Comparison of ENCODE assay signal across 21 cellular contexts in the genomic region with DNA sequence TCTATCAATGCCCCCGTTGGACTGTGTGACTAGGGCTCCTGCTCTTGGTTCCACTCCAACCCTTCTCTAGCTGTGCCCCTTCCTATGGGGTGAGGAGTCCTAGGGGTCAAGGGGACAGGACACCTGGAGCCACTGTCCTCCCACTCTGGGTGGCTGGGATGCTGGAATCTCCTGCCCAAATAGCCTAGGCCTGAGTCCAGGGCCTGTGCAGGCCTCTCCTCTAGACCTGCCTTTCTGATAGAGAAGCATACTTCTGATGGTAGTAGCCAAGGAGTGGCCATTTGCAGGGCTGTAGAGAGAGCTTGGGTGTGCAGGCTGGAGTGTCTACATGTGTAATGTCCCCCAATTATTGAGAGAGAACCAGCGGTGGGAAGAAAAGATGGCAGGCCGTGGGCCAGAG. TPM values are rescaled to one million over a fixed set of nuclear protein-coding genes. Genes with fewer than 3 reads are reported as not detected.
DNase-seq lines count a peak whose midpoint lies in the region; ATAC-seq and TF ChIP-seq lines count a peak whose summit lies in the region.
"Had no signal": no experiment of that assay in that cellular context is flagged by ENCODE, and none has a peak within 500 bp of the region (broad histone marks: within the 10 kb centered on the region; RNA-seq: fewer than 3 reads in every experiment).

No MANE protein-coding gene starts in this region.

- no peaks in the 10 kb centered on the region for H3K27me3 Mint-ChIP-seq in activated T-helper 2 cell treated with anti-CD3 and anti-CD28 coated beads, Interferon-gamma antibody, Interleukin-2, Interleukin-4, amounts not matched to agents 10 μg/mL and 5 μg/mL and 100 μg/mL, durations not matched to agents 14 hours and 24 hours and 36 hours (ENCODE audit: low read depth)
- H3K27me3 Mint-ChIP-seq in type B pancreatic cell = no peaks in the 10 kb centered on the region
- no peaks in the 10 kb centered on the region for H3K27me3 Mint-ChIP-seq in CD4-positive, alpha-beta memory T cell
- H3K27me3 Mint-ChIP-seq: CD4-positive, alpha-beta T cell had no signal

- peaks cover 48% of the 10 kb centered on the region for H3K79me1 ChIP-seq in mesenchymal stem cell (replicated peaks; ENCODE audit: low read length, poor library complexity, severe bottlenecking)

- no peaks in the 10 kb centered on the region for H3K36me3 Mint-ChIP-seq in activated T-helper 2 cell treated with anti-CD3 and anti-CD28 coated beads, Interferon-gamma antibody, Interleukin-2, Interleukin-4, amounts not matched to agents 10 μg/mL and 5 μg/mL and 100 μg/mL, durations not matched to agents 14 hours and 24 hours and 36 hours (ENCODE audit: low read depth)
- H3K36me3 Mint-ChIP-seq in type B pancreatic cell = no peaks in the 10 kb centered on the region
- H3K36me3 Mint-ChIP-seq in CD4-positive, alpha-beta memory T cell = no peaks in the 10 kb centered on the region

- no peak overlapping the region for H2BK120ac ChIP-seq in mesenchymal stem cell (ENCODE audit: low read depth, low read length)

- no peak for TF ChIP-seq CTCF in type B pancreatic cell (conservative IDR thresholded peaks at IDR 0.05)
- no peak for TF ChIP-seq CTCF in spleen (IDR thresholded peaks at IDR 0.05 in 8 of 11, conservative IDR thresholded peaks at IDR 0.05 in 3 of 11)

- H3K18ac ChIP-seq in mesenchymal stem cell (ENCODE audit: low read depth in 1 of 2, low read length in 2 of 2) = no peak overlapping the region

- H4K8ac ChIP-seq in mesenchymal stem cell (ENCODE audit: low read length) = no peak overlapping the region

- ATAC-seq in GM21529 (IDR thresholded peaks at IDR 0.05; ENCODE audit: unreplicated experiment) = no peak
- ATAC-seq: HCT116 had no signal

- H3K27ac Mint-ChIP-seq in activated T-helper 2 cell treated with anti-CD3 and anti-CD28 coated beads, Interferon-gamma antibody, Interleukin-2, Interleukin-4, amounts not matched to agents 10 μg/mL and 5 μg/mL and 100 μg/mL, durations not matched to agents 14 hours and 24 hours and 36 hours = no peak overlapping the region
- H3K27ac Mint-ChIP-seq in type B pancreatic cell = no peak overlapping the region
- H3K27ac Mint-ChIP-seq in CD4-positive, alpha-beta memory T cell = no peak overlapping the region
- H3K27ac Mint-ChIP-seq: CD4-positive, alpha-beta T cell had no signal

- peaks cover 11% of the 10 kb centered on the region for H3K4me1 Mint-ChIP-seq in activated T-helper 2 cell treated with anti-CD3 and anti-CD28 coated beads, Interferon-gamma antibody, Interleukin-2, Interleukin-4, amounts not matched to agents 10 μg/mL and 5 μg/mL and 100 μg/mL, durations not matched to agents 14 hours and 24 hours and 36 hours (ENCODE audit: low read depth)
- H3K4me1 Mint-ChIP-seq in type B pancreatic cell (ENCODE audit: unreplicated experiment) = peaks cover 5% of the 10 kb centered on the region
- H3K4me1 Mint-ChIP-seq in CD4-positive, alpha-beta memory T cell = peaks cover 8 to 13% (median 11%) of the 10 kb centered on the region in 4 donors

- no peak overlapping the region for H3K23ac ChIP-seq in mesenchymal stem cell (ENCODE audit: low read length in 2 of 2)

- CTCF ChIA-PET in CD4-positive, alpha-beta memory T cell (lab: Charles Lee; ENCODE audit: partially characterized antibody) = no interaction called here

- H3K9me3 ChIP-seq in mesenchymal stem cell (ENCODE audit: control insufficient read depth, low read length) (no peaks in the 10 kb centered on the region), spleen (no peaks in the 10 kb centered on the region)
- H3K9me3 ChIP-seq in CD4-positive, alpha-beta memory T cell (ENCODE audit: control insufficient read depth in 1 of 2, low read length in 2 of 2) = no peaks in the 10 kb centered on the region
- H3K9me3 ChIP-seq: BE2C had no signal

- peaks cover 17% of the 10 kb centered on the region for H3K4me1 ChIP-seq in mesenchymal stem cell (ENCODE audit: control insufficient read depth, insufficient read depth, low read depth, low read length)
- peaks cover 11% of the 10 kb centered on the region for H3K4me1 ChIP-seq in CD4-positive, alpha-beta memory T cell (ENCODE audit: insufficient read depth, low read length)
- H3K4me1 ChIP-seq in spleen = peaks cover 0 to 7% (median 0%) of the 10 kb centered on the region in 6 donors
- H3K4me1 ChIP-seq: BE2C had no signal

- no peak overlapping the region for H2AFZ ChIP-seq in mesenchymal stem cell (ENCODE audit: low read depth, low read length)

- H3K36me3 ChIP-seq in mesenchymal stem cell (ENCODE audit: control insufficient read depth in 1 of 2, insufficient read depth in 2 of 2, low read depth in 1 of 2, low read length in 2 of 2) = peaks cover 0 to 50% of the 10 kb centered on the region in 2 experiments
- H3K36me3 ChIP-seq in CD4-positive, alpha-beta memory T cell (ENCODE audit: insufficient read depth, low read length) = no peaks in the 10 kb centered on the region
- no peaks in the 10 kb centered on the region for H3K36me3 ChIP-seq in spleen
- H3K36me3 ChIP-seq: BE2C had no signal

- no peak overlapping the region for H3K9ac ChIP-seq in mesenchymal stem cell (ENCODE audit: low read length)

- no peak overlapping the region for H3K4ac ChIP-seq in mesenchymal stem cell (ENCODE audit: low read depth in 1 of 2, low read length in 2 of 2)

- H3K9me3 Mint-ChIP-seq in activated T-helper 2 cell treated with anti-CD3 and anti-CD28 coated beads, Interferon-gamma antibody, Interleukin-2, Interleukin-4, amounts not matched to agents 10 μg/mL and 5 μg/mL and 100 μg/mL, durations not matched to agents 14 hours and 24 hours and 36 hours = no peaks in the 10 kb centered on the region
- H3K9me3 Mint-ChIP-seq in type B pancreatic cell = no peaks in the 10 kb centered on the region
- peaks cover 0 to 2% (median 0%) of the 10 kb centered on the region in 8 donors for H3K9me3 Mint-ChIP-seq in CD4-positive, alpha-beta memory T cell
- H3K9me3 Mint-ChIP-seq: CD4-positive, alpha-beta T cell had no signal

- no peak overlapping the region for H3K4me2 ChIP-seq in mesenchymal stem cell (ENCODE audit: low read length, poor library complexity, severe bottlenecking)

- H3K4me3 ChIP-seq in mesenchymal stem cell (ENCODE audit: insufficient read depth in 1 of 2, low read depth in 1 of 2, low read length in 2 of 2) = no peak overlapping the region
- no peak overlapping the region for H3K4me3 ChIP-seq in CD4-positive, alpha-beta memory T cell (ENCODE audit: low read length in 2 of 2)
- H3K4me3 ChIP-seq in spleen = no peak overlapping the region

- DNase-seq in activated CD8-positive, alpha-beta memory T cell treated with anti-CD3 and anti-CD28 coated beads for 24 hours = peak; percentile 45
- no peak for DNase-seq in activated CD8-positive, alpha-beta memory T cell treated with anti-CD3 and anti-CD28 coated beads, Interleukin-2, amount 50 U/mL, for 4 hours
- peak; percentile 4 for DNase-seq in activated T-helper 2 cell treated with anti-CD3 and anti-CD28 coated beads, Interferon-gamma antibody, Interleukin-2, Interleukin-4, amounts not matched to agents 10 μg/mL and 5 μg/mL and 100 μg/mL, durations not matched to agents 14 hours and 24 hours and 36 hours (ENCODE audit: low spot score)
- no peak for DNase-seq in mesenchymal stem cell
- peak; percentile 58 for DNase-seq in type B pancreatic cell (ENCODE audit: extremely low spot score, unreplicated experiment)
- no peak for DNase-seq in CD4-positive, alpha-beta memory T cell
- DNase-seq in spleen = no peak
- DNase-seq: BE2C; CD4-positive, alpha-beta T cell; DMS153; GF-D8; GOT3; MV-4-11; NCI-H1417; NCI-H187; NCI-H2107; NCI-H510A treated with DMSO at 0.1 percent for 48 hours; NCI-H774; SHP77 had no signal

- H2BK15ac ChIP-seq in mesenchymal stem cell (ENCODE audit: low read depth, poor library complexity, severe bottlenecking) = no peak overlapping the region

- no peak overlapping the region for H2BK5ac ChIP-seq in mesenchymal stem cell (ENCODE audit: low read depth, low read length, poor library complexity, severe bottlenecking)

- H3K27me3 ChIP-seq in mesenchymal stem cell (ENCODE audit: control insufficient read depth in 1 of 2, insufficient read depth in 1 of 2, low read length in 2 of 2) (no peaks in the 10 kb centered on the region), spleen (replicated peaks in 1 of 7) (no peaks in the 10 kb centered on the region)
- H3K27me3 ChIP-seq in CD4-positive, alpha-beta memory T cell (ENCODE audit: insufficient read depth, low read length) = no peaks in the 10 kb centered on the region
- H3K27me3 ChIP-seq: BE2C had no signal

- no peak overlapping the region for H2BK12ac ChIP-seq in mesenchymal stem cell (ENCODE audit: low read length in 2 of 2)

- no peak for TF ChIP-seq POLR2A in spleen (IDR thresholded peaks at IDR 0.05)

- no peak overlapping the region for H3K14ac ChIP-seq in mesenchymal stem cell (ENCODE audit: low read length in 2 of 2)

- H2AK5ac ChIP-seq in mesenchymal stem cell (ENCODE audit: low read length, severe bottlenecking) = no peak overlapping the region

- POLR2A ChIA-PET in CD4-positive, alpha-beta memory T cell (lab: Charles Lee; ENCODE audit: partially characterized antibody) = no interaction called here

- intact Hi-C loops in activated T-helper 2 cell treated with anti-CD3 and anti-CD28 coated beads, Interferon-gamma antibody, Interleukin-2, Interleukin-4, amounts not matched to agents 10 μg/mL and 5 μg/mL and 100 μg/mL, durations not matched to agents 14 hours and 24 hours and 36 hours (cut with micrococcal nuclease) = no loop called here
- intact Hi-C loops in CD4-positive, alpha-beta memory T cell (cut with micrococcal nuclease) = no loop called here
- intact Hi-C loops in spleen (cut with DNase I; ENCODE audit: low total_unique reads) = no loop called here

- H4K91ac ChIP-seq in mesenchymal stem cell (ENCODE audit: low read length) = peak overlapping the region; percentile 57

- H3K27ac ChIP-seq in mesenchymal stem cell (ENCODE audit: low read length, poor library complexity, severe bottlenecking) (no peak overlapping the region), spleen (no peak overlapping the region)
- no peak overlapping the region for H3K27ac ChIP-seq in CD4-positive, alpha-beta memory T cell (ENCODE audit: low read depth, low read length)

- WGBS in mesenchymal stem cell = 100% methylated on average over 3 of the region's 3 CpGs
- 78 to 96% (median 94%) methylated on average over 3 of the region's 3 CpGs for WGBS in spleen, 5 donors

- no peak overlapping the region for H3K4me3 Mint-ChIP-seq in activated T-helper 2 cell treated with anti-CD3 and anti-CD28 coated beads, Interferon-gamma antibody, Interleukin-2, Interleukin-4, amounts not matched to agents 10 μg/mL and 5 μg/mL and 100 μg/mL, durations not matched to agents 14 hours and 24 hours and 36 hours (ENCODE audit: low read depth)
- H3K4me3 Mint-ChIP-seq in type B pancreatic cell = no peak overlapping the region
- H3K4me3 Mint-ChIP-seq in CD4-positive, alpha-beta memory T cell = no peak overlapping the region
- H3K4me3 Mint-ChIP-seq: CD4-positive, alpha-beta T cell had no signal

RNA-seq across cellular contexts. Expression of a gene that starts 54.2 kb away (rescaled TPM):
- 0.92 and 2.3 TPM in 2 replicates for total RNA-seq in activated T-helper 2 cell treated with anti-CD3 and anti-CD28 coated beads, Interferon-gamma antibody, Interleukin-2, Interleukin-4, amounts not matched to agents 10 μg/mL and 5 μg/mL and 100 μg/mL, durations not matched to agents 14 hours and 24 hours and 36 hours
- polyA plus RNA-seq in mesenchymal stem cell (2013, experiment 1 of 2) = 146 TPM
- 150 TPM for polyA plus RNA-seq in mesenchymal stem cell (2013, experiment 2 of 2)
- total RNA-seq in type B pancreatic cell (ENCODE audit: low replicate concordance) = 0.26 and 0.92 TPM in 2 replicates
- total RNA-seq in CD4-positive, alpha-beta memory T cell = not detected
- not detected for polyA plus RNA-seq in CD4-positive, alpha-beta memory T cell
- total RNA-seq in spleen = 10 to 100 TPM in 1 of 7 donors, 1 to 10 TPM in 6; 4.7 to 17.2 (median 7.2) TPM
- 1 to 10 TPM in 1 of 3 donors, under 1 TPM in 2; 0.27 to 1.1 (median 0.37) TPM for polyA plus RNA-seq in spleen

Comparison
In these comparisons a context has a peak if more than half of its experiments do, and no peak if none do; other contexts are left out.
1. DNase-seq: peak in activated CD8-positive, alpha-beta memory T cell treated with anti-CD3 and anti-CD28 coated beads for 24 hours (single experiment), activated T-helper 2 cell treated with anti-CD3 and anti-CD28 coated beads, Interferon-gamma antibody, Interleukin-2, Interleukin-4, amounts not matched to agents 10 μg/mL and 5 μg/mL and 100 μg/mL, durations not matched to agents 14 hours and 24 hours and 36 hours (single experiment) and type B pancreatic cell (single experiment); none in activated CD8-positive, alpha-beta memory T cell treated with anti-CD3 and anti-CD28 coated beads, Interleukin-2, amount 50 U/mL, for 4 hours (single experiment), mesenchymal stem cell (single experiment), CD4-positive, alpha-beta memory T cell (0 of 5) and spleen (single experiment).